Comparison of ENCODE assay signal across 22 cellular contexts in the genomic region with DNA sequence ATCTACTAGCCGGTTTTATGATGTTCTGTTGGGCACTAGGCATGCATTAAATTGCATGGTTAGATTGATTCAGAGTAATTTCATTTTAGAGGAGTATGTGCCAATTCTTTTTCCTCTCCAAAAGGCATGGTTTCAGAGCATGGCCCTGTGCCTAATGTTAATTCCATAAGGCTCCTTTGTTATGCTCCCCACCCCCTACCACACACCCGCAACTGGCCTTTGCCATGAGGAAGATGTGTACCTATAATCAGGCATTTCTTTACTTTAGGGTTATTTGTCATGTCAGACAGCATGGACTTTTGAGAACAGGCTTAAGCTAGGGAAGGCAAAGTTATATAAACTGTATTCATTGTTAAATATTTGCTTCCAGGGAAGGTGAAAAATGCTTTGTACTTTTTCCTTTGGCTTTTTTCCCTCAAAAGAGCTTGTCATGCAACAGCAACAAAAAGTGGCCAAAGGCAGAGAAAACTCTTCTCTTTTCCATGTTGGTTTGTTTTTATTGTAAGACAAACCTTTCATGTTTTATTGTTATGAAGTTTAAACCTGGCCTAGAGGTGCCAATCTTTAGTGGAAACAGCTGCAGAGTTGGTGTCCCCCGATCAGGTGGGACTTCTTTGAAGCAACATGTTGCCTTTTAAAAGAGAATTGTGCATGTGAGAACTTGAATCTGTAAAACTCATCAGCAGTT. TPM values are rescaled to one million over a fixed set of nuclear protein-coding genes. Genes with fewer than 3 reads are reported as not detected.
DNase-seq lines count a peak whose midpoint lies in the region; ATAC-seq and TF ChIP-seq lines count a peak whose summit lies in the region.
"Had no signal": no experiment of that assay in that cellular context is flagged by ENCODE, and none has a peak within 500 bp of the region (broad histone marks: within the 10 kb centered on the region; RNA-seq: fewer than 3 reads in every experiment).

No MANE protein-coding gene starts in this region.

- H3K9me2 ChIP-seq in hepatocyte (replicated peaks; ENCODE audit: insufficient read depth): no peaks in the 10 kb centered on the region

- H2AFZ ChIP-seq in hepatocyte: no peak overlapping the region

- H3K4me3 Mint-ChIP-seq in Caco-2 (ENCODE audit: unreplicated experiment): no peak overlapping the region
- H3K4me3 Mint-ChIP-seq: CD8-positive, alpha-beta memory T cell; stimulated activated effector memory CD8-positive, alpha-beta T cell treated with anti-CD3 and anti-CD28 coated beads, Interleukin-12 subunit alpha, Interleukin-12 subunit beta, amount 100 ng/mL, for 72 hours had no signal

- H3K27me3 Mint-ChIP-seq in Caco-2 (ENCODE audit: insufficient read depth, unreplicated experiment): no peaks in the 10 kb centered on the region
- H3K27me3 Mint-ChIP-seq: CD8-positive, alpha-beta memory T cell had no signal

- H3K36me3 Mint-ChIP-seq in Caco-2 (ENCODE audit: insufficient read depth, unreplicated experiment): peaks cover 22% of the 10 kb centered on the region

- H3K27me3 ChIP-seq in Caco-2 (replicated peaks; ENCODE audit: control insufficient read depth, insufficient read depth, low read length) (no peaks in the 10 kb centered on the region), hepatocyte (no peaks in the 10 kb centered on the region), prostate gland (replicated peaks; ENCODE audit: insufficient read depth) (no peaks in the 10 kb centered on the region)
- H3K27me3 ChIP-seq: upper lobe of left lung had no signal

- no peak for TF ChIP-seq CTCF in Caco-2 (IDR thresholded peaks at IDR 0.05; ENCODE audit: insufficient read depth in 1 of 2, low read depth in 1 of 2, low read length in 1 of 2, severe bottlenecking in 1 of 2, unreplicated experiment in 1 of 2)
- TF ChIP-seq CTCF in hepatocyte (IDR thresholded peaks at IDR 0.05; ENCODE audit: poor library complexity): no peak
- TF ChIP-seq CTCF in prostate gland (IDR thresholded peaks at IDR 0.05): no peak

- no TSS peak for BruUV-seq in Caco-2 (replicated peaks; lab: Mats Ljungman, UMichigan)

- H3K27ac Mint-ChIP-seq in Caco-2 (ENCODE audit: unreplicated experiment): no peak overlapping the region
- H3K27ac Mint-ChIP-seq: stimulated activated effector memory CD8-positive, alpha-beta T cell treated with anti-CD3 and anti-CD28 coated beads, Interleukin-12 subunit alpha, Interleukin-12 subunit beta, amount 100 ng/mL, for 72 hours had no signal

- H4K20me1 ChIP-seq in hepatocyte (ENCODE audit: insufficient read depth, poor library complexity, severe bottlenecking): peaks cover 4% of the 10 kb centered on the region

- no peak for ATAC-seq in HG03025 (IDR thresholded peaks at IDR 0.05; ENCODE audit: low FRiP score, unreplicated experiment)
- ATAC-seq: stimulated activated effector memory CD8-positive, alpha-beta T cell treated with anti-CD3 and anti-CD28 coated beads, Interleukin-12 subunit alpha, Interleukin-12 subunit beta, amount 100 ng/mL, for 72 hours had no signal

- H3K9me3 ChIP-seq in Caco-2 (no peaks in the 10 kb centered on the region), hepatocyte (ENCODE audit: low read depth) (no peaks in the 10 kb centered on the region), prostate gland (no peaks in the 10 kb centered on the region)
- H3K9me3 ChIP-seq: upper lobe of left lung had no signal

- H3K36me3 ChIP-seq in Caco-2 (ENCODE audit: control insufficient read depth, insufficient read depth, low read length) (peaks cover 3% of the 10 kb centered on the region; the same call in 1 of the 2 replicates), hepatocyte (replicated peaks; ENCODE audit: insufficient read depth, low read depth) (no peaks in the 10 kb centered on the region), prostate gland (no peaks in the 10 kb centered on the region)

- DNase-seq in Caco-2: peak; percentile 54 to 58
- peak; percentile 48 for DNase-seq in NCI-H69 (lab: John Stamatoyannopoulos, UW)
- peak; percentile 17 for DNase-seq in hepatocyte (ENCODE audit: low spot score)
- no peak for DNase-seq in prostate gland (ENCODE audit: low spot score)
- DNase-seq in activated CD4-positive, alpha-beta T cell treated with anti-CD3 and anti-CD28 coated beads for 1 hour: no peak
- no peak for DNase-seq in globus pallidus (ENCODE audit: low spot score)
- no peak for DNase-seq in NCI-H2107 treated with DMSO at 0.1 percent for 48 hours (lab: John Stamatoyannopoulos, UW; ENCODE audit: unreplicated experiment)
- DNase-seq: activated CD4-positive, alpha-beta T cell treated with anti-CD3 and anti-CD28 coated beads for 48 hours; activated CD8-positive, alpha-beta memory T cell treated with anti-CD3 and anti-CD28 coated beads, Interleukin-2, amount 50 U/mL, for 48 hours; activated gamma-delta T cell treated with Interleukin-2 at 50 U/mL for 16 hours; aorta; CD8-positive, alpha-beta memory T cell; left ventricle myocardium superior; NCI-H2029; OCI-M1; stimulated activated CD4-positive, alpha-beta T cell treated with anti-CD3 and anti-CD28 coated beads, Interleukin-12 subunit alpha, Interleukin-12 subunit beta, amount 100 ng/mL, for 4 hours; T1000; upper lobe of left lung had no signal

- H3K79me2 ChIP-seq in hepatocyte: peaks cover 67% of the 10 kb centered on the region

- no peaks in the 10 kb centered on the region for H3K4me1 Mint-ChIP-seq in Caco-2 (ENCODE audit: low read depth, unreplicated experiment)

- H3K4me1 ChIP-seq in Caco-2: peaks cover 30% of the 10 kb centered on the region
- peaks cover 42% of the 10 kb centered on the region for H3K4me1 ChIP-seq in hepatocyte (ENCODE audit: insufficient read depth)
- peaks cover 35% of the 10 kb centered on the region for H3K4me1 ChIP-seq in prostate gland (replicated peaks)

- no peak for TF ChIP-seq POLR2A in prostate gland (IDR thresholded peaks at IDR 0.05)

- peak overlapping the region; percentile 55 for H3K4me2 ChIP-seq in hepatocyte

- POLR2A ChIA-PET in Caco-2 (lab: Charles Lee): interaction anchor here (0.5 to 1.1 kb wide), 5 partner anchors 76 to 1148 kb away, joined by 3 to 14 read pairs (median 3); partner anchors contain the start of genes CAPZB, EMC1 and MRTO4

- H3K27ac ChIP-seq in hepatocyte: peak overlapping the region; percentile 84
- H3K27ac ChIP-seq in prostate gland: peak overlapping the region; percentile 41 to 65
- H3K27ac ChIP-seq: upper lobe of left lung had no signal

- H3K9me3 Mint-ChIP-seq in Caco-2 (ENCODE audit: unreplicated experiment): no peaks in the 10 kb centered on the region
- H3K9me3 Mint-ChIP-seq: CD8-positive, alpha-beta memory T cell; stimulated activated effector memory CD8-positive, alpha-beta T cell treated with anti-CD3 and anti-CD28 coated beads, Interleukin-12 subunit alpha, Interleukin-12 subunit beta, amount 100 ng/mL, for 72 hours had no signal

- CTCF ChIA-PET in Caco-2 (lab: Charles Lee): interaction anchor here (0.6 kb wide), 1 partner anchor 33 kb away, joined by 4 read pairs; no protein-coding TSS in a partner anchor

- H3K4me3 ChIP-seq in Caco-2 (ENCODE audit: low read depth, low read length): no peak overlapping the region
- no peak overlapping the region for H3K4me3 ChIP-seq in hepatocyte
- H3K4me3 ChIP-seq in prostate gland: no peak overlapping the region
- H3K4me3 ChIP-seq: upper lobe of left lung had no signal

- WGBS in hepatocyte (ENCODE audit: low lambda C conversion rate, missing lambda C conversion rate): 41% methylated on average over 3 of the region's 3 CpGs
- 28% methylated on average over 3 of the region's 3 CpGs for WGBS in prostate gland

- intact Hi-C loops in Caco-2 (cut with micrococcal nuclease; ENCODE audit: unreplicated experiment) (no loop called here), prostate gland (cut with DNase I) (no loop called here)

RNA-seq across cellular contexts. Expression of gene NBL1, which starts 24.3 kb away (rescaled TPM):
- total RNA-seq in Caco-2 (2022) (23.0 and 24.0 TPM in 2 replicates), hepatocyte (16.5 and 22.3 TPM in 2 replicates), prostate gland (100 to 1,000 TPM; 268 to 514 TPM)
- 41.3 and 46.9 TPM in 2 replicates for polyA plus RNA-seq in hepatocyte

RNA-seq across cellular contexts. Expression of gene HTR6, which starts 44.8 kb away (rescaled TPM):
- total RNA-seq in Caco-2 (2022): not detected in 2 replicates
- total RNA-seq in hepatocyte: not detected in 2 replicates
- polyA plus RNA-seq in hepatocyte: not detected in 2 replicates
- not detected for total RNA-seq in prostate gland
- total RNA-seq: CD8-positive, alpha-beta memory T cell; left ventricle myocardium superior; myocyte; NCI-H460; upper lobe of left lung had no signal
- polyA plus RNA-seq: aorta; CD8-positive, alpha-beta memory T cell had no signal

Comparison
In these comparisons a context has a peak if more than half of its experiments do, and no peak if none do; other contexts are left out.
1. DNase-seq: peak in Caco-2 (2 of 2), NCI-H69 (single experiment) and hepatocyte (single experiment); none in prostate gland (single experiment), activated CD4-positive, alpha-beta T cell treated with anti-CD3 and anti-CD28 coated beads for 1 hour (single experiment), globus pallidus (single experiment) and NCI-H2107 treated with DMSO at 0.1 percent for 48 hours (single experiment).
2. RNA of gene NBL1, which starts 24.3 kb away (total RNA-seq): 268 to 514 TPM in prostate gland; 23.0 to 24.0 TPM in Caco-2 and 16.5 to 22.3 TPM in hepatocyte; every median in the first group is over 10 times any median in the second.